8 cellular contexts compared by ENCODE assay signal in the genomic region with DNA sequence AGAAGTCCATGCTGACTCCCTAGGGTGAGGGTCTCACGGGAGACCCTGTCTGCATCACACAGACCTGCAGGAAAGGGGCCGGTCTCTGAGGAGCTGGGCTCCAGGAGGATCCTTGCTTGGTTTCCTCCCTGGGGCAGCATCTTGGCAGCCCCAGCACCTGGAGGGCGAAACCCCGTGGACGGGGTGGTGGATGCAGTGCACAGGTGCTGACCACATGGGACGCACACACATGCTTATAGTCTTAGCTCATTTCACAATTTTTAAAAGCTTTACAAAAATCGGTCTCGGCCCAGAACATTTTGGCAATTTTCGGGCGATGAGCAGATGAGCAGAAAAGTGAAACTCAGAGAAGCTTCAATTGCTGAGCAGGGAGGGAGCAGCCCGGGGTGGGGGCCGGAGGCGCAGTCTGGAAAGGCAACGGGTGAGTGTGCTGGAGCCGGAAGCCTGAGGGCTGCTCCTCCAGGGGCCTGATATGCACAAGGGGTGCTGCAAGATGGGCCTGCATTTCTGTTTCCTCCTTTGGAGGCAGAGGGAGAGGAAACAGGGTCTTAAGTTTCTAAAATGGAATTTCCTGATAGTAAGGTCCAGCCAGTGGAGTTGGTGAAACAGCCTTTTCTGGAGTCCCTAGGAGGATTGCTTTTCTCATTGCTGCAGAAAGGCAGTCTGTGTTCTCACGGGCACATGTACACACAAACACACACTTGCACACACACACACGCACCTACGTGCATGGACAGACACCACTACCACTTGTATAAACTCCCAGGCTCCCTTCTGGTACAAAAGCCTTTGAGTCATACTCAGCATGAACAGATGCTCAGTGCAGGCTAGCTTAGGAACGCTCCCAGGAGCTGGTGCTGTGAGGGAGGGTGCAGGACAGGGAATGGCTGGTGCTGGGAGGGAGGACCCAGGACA.
DNase-seq lines count a peak whose midpoint lies in the region; ATAC-seq, FAIRE-seq and TF ChIP-seq lines count a peak whose summit lies in the region.

No MANE protein-coding gene starts in this region.

- H3K4me1 Mint-ChIP-seq in activated CD4-positive, alpha-beta T cell treated with anti-CD3 and anti-CD28 coated beads, Interleukin-2, amount 10 ng/mL, durations not matched to agents 7 days and 5 days = peaks cover 19% of the 10 kb centered on the region

- no peaks in the 10 kb centered on the region for H3K27me3 ChIP-seq in small intestine (ENCODE audit: control insufficient read depth in 2 of 2, insufficient read depth in 2 of 2, low read length in 2 of 2)

- peak; percentile 45 for ATAC-seq in HG03442 (IDR thresholded peaks at IDR 0.05; ENCODE audit: unreplicated experiment)

- peak; percentile 31 for DNase-seq in activated CD4-positive, alpha-beta T cell treated with anti-CD3 and anti-CD28 coated beads, Interleukin-2, amount 10 ng/mL, durations not matched to agents 7 days and 5 days
- no peak for DNase-seq in activated CD4-positive, alpha-beta T cell treated with anti-CD3 and anti-CD28 coated beads, Interleukin-2, amount 50 U/mL, for 4 hours
- DNase-seq in cardiac fibroblast (ENCODE audit: low read depth in 2 of 2) (peak; percentile 64 to 70), posterior vena cava (ENCODE audit: low spot score) (peak; percentile 77), small intestine (no peak), KBM-7 (no peak), T1000 (lab: John Stamatoyannopoulos, UW) (no peak)

- in situ Hi-C loops in KBM-7 (cut with MboI; ENCODE audit: low pct_unique_long_range_greater_than_20kb, low sequenced_read_pairs) = no loop called here

- POLR2A ChIA-PET in activated CD4-positive, alpha-beta T cell treated with anti-CD3 and anti-CD28 coated beads, Interleukin-2, amount 10 ng/mL, durations not matched to agents 7 days and 5 days (lab: Charles Lee) = no interaction called here

- intact Hi-C loops in posterior vena cava (cut with DNase I) = no loop called here

- WGBS in small intestine, 3 donors = 60 to 79% (median 69%) methylated on average over 19 of the region's 19 CpGs

- no peaks in the 10 kb centered on the region for H3K4me1 ChIP-seq in small intestine (ENCODE audit: control insufficient read depth in 2 of 2, insufficient read depth in 1 of 2, low read depth in 1 of 2, low read length in 1 of 2)

- CTCF ChIA-PET in activated CD4-positive, alpha-beta T cell treated with anti-CD3 and anti-CD28 coated beads, Interleukin-2, amount 10 ng/mL, durations not matched to agents 7 days and 5 days (lab: Charles Lee) = no interaction called here

- H3K36me3 ChIP-seq in small intestine (ENCODE audit: control insufficient read depth in 2 of 2, insufficient read depth in 2 of 2, low read length in 2 of 2) = peaks cover 0 to 2% of the 10 kb centered on the region in 2 donors

- peak overlapping the region; percentile 44 for H3K4me3 Mint-ChIP-seq in activated CD4-positive, alpha-beta T cell treated with anti-CD3 and anti-CD28 coated beads, Interleukin-2, amount 10 ng/mL, durations not matched to agents 7 days and 5 days

- TF ChIP-seq CTCF in cardiac fibroblast (IDR thresholded peaks at IDR 0.05; ENCODE audit: low read depth, low read length) = no peak

- H3K9me3 ChIP-seq in small intestine (ENCODE audit: control insufficient read depth, low read depth) = no peaks in the 10 kb centered on the region

- peaks cover 10% of the 10 kb centered on the region for H3K36me3 Mint-ChIP-seq in activated CD4-positive, alpha-beta T cell treated with anti-CD3 and anti-CD28 coated beads, Interleukin-2, amount 10 ng/mL, durations not matched to agents 7 days and 5 days (ENCODE audit: low read depth)

- H3K27ac Mint-ChIP-seq in activated CD4-positive, alpha-beta T cell treated with anti-CD3 and anti-CD28 coated beads, Interleukin-2, amount 10 ng/mL, durations not matched to agents 7 days and 5 days = peak overlapping the region; percentile 73

- no peak overlapping the region for H3K27ac ChIP-seq in small intestine (ENCODE audit: low read depth in 1 of 2, low read length in 1 of 2)

- FAIRE-seq in small intestine (lab: Jason Lieb, UNC) = no peak

- H3K27me3 Mint-ChIP-seq in activated CD4-positive, alpha-beta T cell treated with anti-CD3 and anti-CD28 coated beads, Interleukin-2, amount 10 ng/mL, durations not matched to agents 7 days and 5 days = peaks cover 4% of the 10 kb centered on the region

- H3K4me3 ChIP-seq in cardiac fibroblast (replicated peaks in 1 of 2; ENCODE audit: low read depth in 2 of 2, low read length in 2 of 2) = peak overlapping the region in 1 of 2 donors; percentile 0
- no peak overlapping the region for H3K4me3 ChIP-seq in small intestine (ENCODE audit: low read depth in 1 of 2, low read length in 2 of 2)

- no peaks in the 10 kb centered on the region for H3K9me3 Mint-ChIP-seq in activated CD4-positive, alpha-beta T cell treated with anti-CD3 and anti-CD28 coated beads, Interleukin-2, amount 10 ng/mL, durations not matched to agents 7 days and 5 days

Comparison
In these comparisons a context has a peak if more than half of its experiments do, and no peak if none do; other contexts are left out.
1. DNase-seq: peak in activated CD4-positive, alpha-beta T cell treated with anti-CD3 and anti-CD28 coated beads, Interleukin-2, amount 10 ng/mL, durations not matched to agents 7 days and 5 days (single experiment), cardiac fibroblast (2 of 2) and posterior vena cava (single experiment); none in activated CD4-positive, alpha-beta T cell treated with anti-CD3 and anti-CD28 coated beads, Interleukin-2, amount 50 U/mL, for 4 hours (0 of 2), small intestine (single experiment), KBM-7 (single experiment) and T1000 (single experiment).